In genomic region chr16:74466872-74467271, GRCh38 we compare ENCODE assay signal across 16 cellular contexts. TPM values are rescaled to one million over a fixed set of nuclear protein-coding genes. Genes with fewer than 3 reads are reported as not detected.
DNase-seq lines count a peak whose midpoint lies in the region; ATAC-seq, FAIRE-seq and TF ChIP-seq lines count a peak whose summit lies in the region.
"Had no signal": no experiment of that assay in that cellular context is flagged by ENCODE, and none has a peak within 500 bp of the region (broad histone marks: within the 10 kb centered on the region; RNA-seq: fewer than 3 reads in every experiment).

No MANE protein-coding gene starts in this region.

- H3K4me1 ChIP-seq in pancreas: peaks cover 0 to 10% (median 0%) of the 10 kb centered on the region in 3 donors
- H3K4me1 ChIP-seq: suprapubic skin had no signal

- H3K27ac Mint-ChIP-seq in activated CD4-positive, alpha-beta T cell treated with anti-CD3 and anti-CD28 coated beads, Interleukin-2, amount 10 ng/mL, durations not matched to agents 24 days and 14 days: peak overlapping the region; percentile 27
- peak overlapping the region; percentile 60 for H3K27ac Mint-ChIP-seq in nephron progenitor cell
- H3K27ac Mint-ChIP-seq: activated T-helper 2 cell treated with anti-CD3 and anti-CD28 coated beads, Interferon-gamma antibody, Interleukin-2, Interleukin-4, amounts not matched to agents 10 μg/mL and 5 μg/mL and 100 μg/mL, durations not matched to agents 14 hours and 24 hours and 36 hours; mesothelial cell of epicardium had no signal

- FAIRE-seq in pancreas (lab: Jason Lieb, UNC): no peak
- FAIRE-seq: RCC 7860 had no signal

- no peak overlapping the region for H3K27ac ChIP-seq in pancreas
- H3K27ac ChIP-seq: suprapubic skin had no signal

- peaks cover 78% of the 10 kb centered on the region for H3K36me3 Mint-ChIP-seq in activated CD4-positive, alpha-beta T cell treated with anti-CD3 and anti-CD28 coated beads, Interleukin-2, amount 10 ng/mL, durations not matched to agents 24 days and 14 days (ENCODE audit: low read depth)
- peaks cover 84% of the 10 kb centered on the region for H3K36me3 Mint-ChIP-seq in nephron progenitor cell (ENCODE audit: low read depth)

- peak; percentile 68 for ATAC-seq in GM21447 (IDR thresholded peaks at IDR 0.05; ENCODE audit: unreplicated experiment)
- ATAC-seq in HG03521 (IDR thresholded peaks at IDR 0.05; ENCODE audit: unreplicated experiment): peak; percentile 63
- ATAC-seq in pancreas: no peak

- no peaks in the 10 kb centered on the region for H3K27me3 ChIP-seq in pancreas
- H3K27me3 ChIP-seq: suprapubic skin had no signal

- no peaks in the 10 kb centered on the region for H3K9me3 Mint-ChIP-seq in activated CD4-positive, alpha-beta T cell treated with anti-CD3 and anti-CD28 coated beads, Interleukin-2, amount 10 ng/mL, durations not matched to agents 24 days and 14 days
- no peaks in the 10 kb centered on the region for H3K9me3 Mint-ChIP-seq in nephron progenitor cell
- H3K9me3 Mint-ChIP-seq: activated T-helper 2 cell treated with anti-CD3 and anti-CD28 coated beads, Interferon-gamma antibody, Interleukin-2, Interleukin-4, amounts not matched to agents 10 μg/mL and 5 μg/mL and 100 μg/mL, durations not matched to agents 14 hours and 24 hours and 36 hours; mesothelial cell of epicardium had no signal

- peaks cover 20% of the 10 kb centered on the region for H3K4me1 Mint-ChIP-seq in activated CD4-positive, alpha-beta T cell treated with anti-CD3 and anti-CD28 coated beads, Interleukin-2, amount 10 ng/mL, durations not matched to agents 24 days and 14 days
- peaks cover 5% of the 10 kb centered on the region for H3K4me1 Mint-ChIP-seq in nephron progenitor cell
- H3K4me1 Mint-ChIP-seq: mesothelial cell of epicardium had no signal

- TF ChIP-seq CTCF in nephron progenitor cell (IDR thresholded peaks at IDR 0.05) (no peak), pancreas (IDR thresholded peaks at IDR 0.05) (no peak)

- WGBS in pancreas, 2 donors: 91 to 93% methylated on average over 5 of the region's 5 CpGs

- H3K27me3 Mint-ChIP-seq in activated CD4-positive, alpha-beta T cell treated with anti-CD3 and anti-CD28 coated beads, Interleukin-2, amount 10 ng/mL, durations not matched to agents 24 days and 14 days: no peaks in the 10 kb centered on the region
- peaks cover 4% of the 10 kb centered on the region for H3K27me3 Mint-ChIP-seq in nephron progenitor cell (ENCODE audit: low read depth, poor library complexity)

- DNase-seq in activated CD4-positive, alpha-beta T cell treated with anti-CD3 and anti-CD28 coated beads, Interleukin-2, amount 10 ng/mL, durations not matched to agents 24 days and 14 days: peak; percentile 62
- no peak for DNase-seq in activated CD4-positive, alpha-beta T cell treated with anti-CD3 and anti-CD28 coated beads for 48 hours
- DNase-seq in nephron progenitor cell (no peak), pancreas (no peak)
- DNase-seq in activated effector memory CD4-positive, alpha-beta T cell treated with Interleukin-2 at 50 U/mL for 16 hours: no peak
- no peak for DNase-seq in stimulated activated naive CD4-positive, alpha-beta T cell treated with Interleukin-2 at 50 U/mL for 16 hours (lab: John Stamatoyannopoulos, UW)
- DNase-seq: H7; MV-4-11; stimulated activated CD4-positive, alpha-beta T cell treated with anti-CD3 and anti-CD28 coated beads, Interleukin-4, amount 100 ng/mL, for 4 hours had no signal

- H3K4me3 Mint-ChIP-seq in activated CD4-positive, alpha-beta T cell treated with anti-CD3 and anti-CD28 coated beads, Interleukin-2, amount 10 ng/mL, durations not matched to agents 24 days and 14 days: peak overlapping the region; percentile 1
- no peak overlapping the region for H3K4me3 Mint-ChIP-seq in nephron progenitor cell
- H3K4me3 Mint-ChIP-seq: mesothelial cell of epicardium had no signal

- H3K36me3 ChIP-seq in pancreas: peaks cover 0 to 50% (median 29%) of the 10 kb centered on the region in 3 donors

- intact Hi-C loops in activated CD4-positive, alpha-beta T cell treated with anti-CD3 and anti-CD28 coated beads, Interleukin-2, amount 10 ng/mL, durations not matched to agents 24 days and 14 days (cut with micrococcal nuclease): loop anchor here (1.0 kb wide), 3 partner anchors 39 to 159 kb away; no protein-coding TSS in a partner anchor
- intact Hi-C loops in pancreas (cut with DNase I): no loop called here

- no peak overlapping the region for H3K4me3 ChIP-seq in pancreas
- H3K4me3 ChIP-seq: suprapubic skin had no signal

- H3K9me3 ChIP-seq in pancreas: no peaks in the 10 kb centered on the region
- H3K9me3 ChIP-seq: suprapubic skin had no signal

RNA-seq across cellular contexts. Expression of gene CLEC18B, which starts 45.6 kb away (rescaled TPM):
- 0.21 and 0.42 TPM in 2 replicates for total RNA-seq in activated CD4-positive, alpha-beta T cell treated with anti-CD3 and anti-CD28 coated beads, Interleukin-2, amount 10 ng/mL, durations not matched to agents 24 days and 14 days
- total RNA-seq in pancreas: 1 to 10 TPM in 2 of 6 donors, under 1 TPM in 4; 0.21 to 1.5 (median 0.66) TPM
- 1 to 10 TPM; 1.2 to 3.1 TPM for polyA plus RNA-seq in pancreas
- total RNA-seq: pulmonary artery endothelial cell had no signal

Comparison
In these comparisons a context has a peak if more than half of its experiments do, and no peak if none do; other contexts are left out.
1. ATAC-seq: peak in GM21447 (single experiment) and HG03521 (single experiment); none in pancreas (0 of 4).